In the genomic region with DNA sequence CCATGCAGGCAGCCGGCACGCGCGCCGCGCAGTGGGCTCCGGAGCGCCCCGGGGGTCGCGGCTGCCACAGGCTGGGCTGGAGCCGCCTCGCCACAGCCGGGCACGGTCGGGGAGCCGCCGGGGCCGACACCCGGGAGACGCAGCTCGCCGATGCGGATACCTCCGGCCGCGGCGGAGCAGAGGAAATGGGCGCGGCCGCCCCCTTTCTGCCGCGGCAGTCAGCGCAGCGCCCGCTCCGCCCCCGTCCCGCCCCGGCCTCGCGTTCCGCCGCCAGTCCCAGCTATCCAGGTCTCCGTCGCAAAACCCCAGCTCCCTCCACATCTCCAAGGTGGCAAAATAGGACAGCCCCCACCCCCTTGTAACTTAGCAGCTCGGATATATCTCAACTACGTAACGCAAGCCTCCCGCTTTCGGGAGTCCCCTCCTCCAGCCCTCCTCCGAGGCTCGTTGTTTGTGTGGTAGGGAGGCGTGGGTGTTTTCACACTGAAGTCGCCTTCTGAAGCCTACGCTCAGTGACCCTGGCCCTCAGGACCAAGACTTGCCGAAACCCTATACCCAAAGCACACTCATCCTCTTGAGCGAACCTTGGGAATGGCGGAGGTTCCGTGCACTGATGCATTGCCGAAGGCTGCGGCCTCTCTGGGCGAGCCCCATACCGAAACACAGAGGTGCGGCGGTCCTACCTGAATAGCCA, we compare ENCODE assay signal across 8 cellular contexts. TPM values are rescaled to one million over a fixed set of nuclear protein-coding genes. Genes with fewer than 3 reads are reported as not detected.
DNase-seq lines count a peak whose midpoint lies in the region; ATAC-seq and TF ChIP-seq lines count a peak whose summit lies in the region.

A gene with protein sequence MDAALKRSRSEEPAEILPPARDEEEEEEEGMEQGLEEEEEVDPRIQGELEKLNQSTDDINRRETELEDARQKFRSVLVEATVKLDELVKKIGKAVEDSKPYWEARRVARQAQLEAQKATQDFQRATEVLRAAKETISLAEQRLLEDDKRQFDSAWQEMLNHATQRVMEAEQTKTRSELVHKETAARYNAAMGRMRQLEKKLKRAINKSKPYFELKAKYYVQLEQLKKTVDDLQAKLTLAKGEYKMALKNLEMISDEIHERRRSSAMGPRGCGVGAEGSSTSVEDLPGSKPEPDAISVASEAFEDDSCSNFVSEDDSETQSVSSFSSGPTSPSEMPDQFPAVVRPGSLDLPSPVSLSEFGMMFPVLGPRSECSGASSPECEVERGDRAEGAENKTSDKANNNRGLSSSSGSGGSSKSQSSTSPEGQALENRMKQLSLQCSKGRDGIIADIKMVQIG (minus strand): TSS at position 182 of the 694 bp plus-strand sequence. CDS start 178 bp downstream, at position 4.

- H2AK5ac ChIP-seq in neuronal stem cell (ENCODE audit: low read depth, low read length) = no peak within 1 kb of the TSS

- CTCF ChIA-PET in activated naive CD4-positive, alpha-beta T cell treated with anti-CD3 and anti-CD28 coated beads for 36 hours (lab: Charles Lee) = interaction anchor here (0.6 to 9.4 kb wide), 27 partner anchors 9 to 129 kb away, joined by 3 to 132 read pairs (median 4); a partner anchor contains a TSS

- H3K9me3 Mint-ChIP-seq in activated naive CD4-positive, alpha-beta T cell treated with anti-CD3 and anti-CD28 coated beads for 36 hours = no peaks in the 10 kb centered on the region

- H3K14ac ChIP-seq in neuronal stem cell (ENCODE audit: low read length) = peak within 1 kb of the TSS; percentile 0

- H3K27me3 ChIP-seq in gastroesophageal sphincter (no peaks in the 10 kb centered on the region), neuronal stem cell (ENCODE audit: control insufficient read depth in 3 of 3, insufficient read depth in 3 of 3, low read depth in 1 of 3, low read length in 3 of 3) (peaks cover 0 to 32% (median 16%) of the 10 kb centered on the region in 3 experiments)

- DNase-seq in CMK (ENCODE audit: low read depth) (peak; percentile 14), HPDE6-E6E7 (ENCODE audit: extremely low spot score) (peak; percentile 34), SK-MEL-5 (ENCODE audit: low read depth, low spot score) (peak; percentile 65), neuronal stem cell (ENCODE audit: low spot score) (peak; percentile 54)
- DNase-seq in activated naive CD4-positive, alpha-beta T cell treated with anti-CD3 and anti-CD28 coated beads for 36 hours = peak; percentile 74

- TF ChIP-seq EP300 in gastroesophageal sphincter (IDR thresholded peaks at IDR 0.05) = no peak

- peak; percentile 73 to 85 for TF ChIP-seq POLR2A in gastroesophageal sphincter (IDR thresholded peaks at IDR 0.05)

- peak within 1 kb of the TSS; percentile 57 for H3K27ac Mint-ChIP-seq in activated naive CD4-positive, alpha-beta T cell treated with anti-CD3 and anti-CD28 coated beads for 36 hours

- ATAC-seq in GM19455 (IDR thresholded peaks at IDR 0.05; ENCODE audit: unreplicated experiment) = peak; percentile 68
- peak; percentile 84 for ATAC-seq in gastroesophageal sphincter

- H3K27me3 Mint-ChIP-seq in activated naive CD4-positive, alpha-beta T cell treated with anti-CD3 and anti-CD28 coated beads for 36 hours (ENCODE audit: low read depth) = peaks cover 2% of the 10 kb centered on the region

- in situ Hi-C loops in SK-MEL-5 (cut with HindIII; ENCODE audit: low pct_unique_long_range_greater_than_20kb, low sequenced_read_pairs) = no loop called here

- H3K36me3 ChIP-seq in gastroesophageal sphincter = no peaks in the 10 kb centered on the region
- no peaks in the 10 kb centered on the region for H3K36me3 ChIP-seq in neuronal stem cell (replicated peaks in 1 of 2; ENCODE audit: control insufficient read depth in 2 of 2, insufficient read depth in 2 of 2, low read length in 2 of 2)

- H3K9ac ChIP-seq in neuronal stem cell (ENCODE audit: low read depth, low read length, poor library complexity) = peak within 1 kb of the TSS; percentile 89

- H3K4me3 Mint-ChIP-seq in activated naive CD4-positive, alpha-beta T cell treated with anti-CD3 and anti-CD28 coated beads for 36 hours = peak within 1 kb of the TSS; percentile 89

- peak within 1 kb of the TSS; percentile 80 for H2BK5ac ChIP-seq in neuronal stem cell (ENCODE audit: low read length)

- H3K4me1 Mint-ChIP-seq in activated naive CD4-positive, alpha-beta T cell treated with anti-CD3 and anti-CD28 coated beads for 36 hours (ENCODE audit: low read depth) = peaks cover 50% of the 10 kb centered on the region

- H3K27ac ChIP-seq in gastroesophageal sphincter = peak within 1 kb of the TSS; percentile 16 to 90 (median 85)
- no peak within 1 kb of the TSS for H3K27ac ChIP-seq in neuronal stem cell (replicated peaks; ENCODE audit: low read length)
- H3K27ac ChIP-seq in temporal lobe (ENCODE audit: low read depth, low read length) = peak within 1 kb of the TSS; percentile 62

- peak within 1 kb of the TSS; percentile 90 for H3K23ac ChIP-seq in neuronal stem cell (ENCODE audit: low read depth, low read length, poor library complexity)

- TF ChIP-seq CTCF in gastroesophageal sphincter (IDR thresholded peaks at IDR 0.05) = peak; percentile 58 to 92 (median 78)

- no peaks in the 10 kb centered on the region for H3K79me1 ChIP-seq in neuronal stem cell (ENCODE audit: low read depth, low read length)

- no peak within 1 kb of the TSS for H3K4ac ChIP-seq in neuronal stem cell (ENCODE audit: low read length)

- H3K18ac ChIP-seq in neuronal stem cell (ENCODE audit: low read length) = peak within 1 kb of the TSS; percentile 88

- peak within 1 kb of the TSS; percentile 98 for H3K4me2 ChIP-seq in neuronal stem cell (ENCODE audit: insufficient read depth, low read length, poor library complexity, severe bottlenecking)

- intact Hi-C loops in activated naive CD4-positive, alpha-beta T cell treated with anti-CD3 and anti-CD28 coated beads for 36 hours (cut with micrococcal nuclease) = loop anchor here (1.0 kb wide), 5 partner anchors 22 to 126 kb away; a partner anchor contains a TSS

- WGBS in gastroesophageal sphincter (ENCODE audit: low coverage in 1 of 2), 2 donors = 50% methylated on average over 2 of the region's 66 CpGs; no CpG with 5 or more reads in 1 of the 2 donors
- no CpG with 5 or more reads among the region's 66 CpGs for WGBS in neuronal stem cell (ENCODE audit: extremely low coverage in 2 of 2, insufficient read length in 2 of 2, insufficient replicate concordance in 1 of 2), 2 donors

- H4K8ac ChIP-seq in neuronal stem cell (ENCODE audit: low read depth, low read length) = no peak within 1 kb of the TSS

- H3K36me3 Mint-ChIP-seq in activated naive CD4-positive, alpha-beta T cell treated with anti-CD3 and anti-CD28 coated beads for 36 hours (ENCODE audit: low read depth) = peaks cover 1% of the 10 kb centered on the region

- H2BK120ac ChIP-seq in neuronal stem cell (ENCODE audit: low read depth, low read length) = peak within 1 kb of the TSS; percentile 8

- H2BK12ac ChIP-seq in neuronal stem cell (ENCODE audit: low read length) = peak within 1 kb of the TSS; percentile 65

- H4K91ac ChIP-seq in neuronal stem cell (ENCODE audit: low read depth, low read length, poor library complexity) = no peak within 1 kb of the TSS

- H3K4me1 ChIP-seq in gastroesophageal sphincter (peaks cover 0 to 48% (median 4%) of the 10 kb centered on the region in 3 donors), neuronal stem cell (ENCODE audit: control insufficient read depth in 2 of 2, insufficient read depth in 1 of 2, low read depth in 1 of 2, low read length in 2 of 2) (peaks cover 8 to 10% of the 10 kb centered on the region in 2 donors)

- H2BK15ac ChIP-seq in neuronal stem cell (ENCODE audit: low read length) = peak within 1 kb of the TSS; percentile 91

- H2AFZ ChIP-seq in neuronal stem cell (ENCODE audit: low read length) = peak within 1 kb of the TSS; percentile 97

- peak within 1 kb of the TSS; percentile 62 to 90 for H3K4me3 ChIP-seq in gastroesophageal sphincter
- peak within 1 kb of the TSS; percentile 71 to 84 for H3K4me3 ChIP-seq in neuronal stem cell (ENCODE audit: low read length in 2 of 2)

- no peaks in the 10 kb centered on the region for H3K9me3 ChIP-seq in gastroesophageal sphincter
- H3K9me3 ChIP-seq in neuronal stem cell (replicated peaks in 1 of 2; ENCODE audit: control insufficient read depth in 2 of 2, insufficient read depth in 1 of 2, low read depth in 1 of 2, low read length in 2 of 2) = no peaks in the 10 kb centered on the region

RNA-seq across cellular contexts. Expression of the gene that starts here (rescaled TPM):
- 48.2 and 49.3 TPM in 2 replicates for total RNA-seq in SK-MEL-5 (2014; rRNA removed; shearing (Covaris generic))
- polyA plus RNA-seq in SK-MEL-5 (2015; cell fraction: cytosol; rRNA removed) = 83.2 and 101 TPM in 2 replicates
- 57.7 and 70.2 TPM in 2 replicates for polyA plus RNA-seq in SK-MEL-5 (2015; cell fraction: nucleus; rRNA removed)
- total RNA-seq in activated naive CD4-positive, alpha-beta T cell treated with anti-CD3 and anti-CD28 coated beads for 36 hours = 1 to 10 TPM; 7.9 to 9.0 TPM
- 10 to 100 TPM; 23.5 to 56.4 (median 35.0) TPM for total RNA-seq in gastroesophageal sphincter
- 6.1 TPM for polyA plus RNA-seq in neuronal stem cell (2013, experiment 1 of 2)
- polyA plus RNA-seq in neuronal stem cell (2013, experiment 2 of 2) = 6.0 TPM
- total RNA-seq in temporal lobe = 68.8 TPM

Comparison
In these comparisons a context has a peak if more than half of its experiments do, and no peak if none do; other contexts are left out.
1. DNase-seq: peak in every context shown above with its lines; median percentile 74 in activated naive CD4-positive, alpha-beta T cell treated with anti-CD3 and anti-CD28 coated beads for 36 hours; 65 in SK-MEL-5; 54 in neuronal stem cell; 34 in HPDE6-E6E7; 14 in CMK.